1 cellular context compared by ENCODE assay signal in genomic region chr13:102838982-102839381, GRCh38.
TF ChIP-seq lines count a peak whose summit lies in the region.

No MANE protein-coding gene starts in this region.

TF ChIP-seq in IMR-90, 13 proteins besides CTCF, POLR2A, EP300 and RAD21 (continued from another document):
- TF ChIP-seq ELK1 (IDR thresholded peaks at IDR 0.05; ENCODE audit: borderline replicate concordance, low read depth, low read length): no peak
- TF ChIP-seq MAZ (IDR thresholded peaks at IDR 0.05; ENCODE audit: borderline replicate concordance, low read depth, low read length): no peak
- TF ChIP-seq USF2 (IDR thresholded peaks at IDR 0.05; ENCODE audit: low read depth, low read length): no peak
